14 cellular contexts compared by ENCODE assay signal in genomic region chr17:59962739-59963318, GRCh38. TPM values are rescaled to one million over a fixed set of nuclear protein-coding genes. Genes with fewer than 3 reads are reported as not detected.
DNase-seq lines count a peak whose midpoint lies in the region; ATAC-seq and TF ChIP-seq lines count a peak whose summit lies in the region.
"Had no signal": no experiment of that assay in that cellular context is flagged by ENCODE, and none has a peak within 500 bp of the region (broad histone marks: within the 10 kb centered on the region; RNA-seq: fewer than 3 reads in every experiment).

No MANE protein-coding gene starts in this region.

- peak overlapping the region; percentile 73 to 93 (median 91) for H3K4me2 ChIP-seq in BLaER1 treated with 17β-estradiol and CSF1 and Interleukin-3, amounts not matched to agents 10 nM and 100 nM

- H3K9ac ChIP-seq in BLaER1 treated with 17β-estradiol and CSF1 and Interleukin-3, amounts not matched to agents 10 nM and 100 nM, result peak overlapping the region in 6 of 11 experiments; percentile 89 to 95 (median 92); a peak in 7 of 22 replicates

- POLR2A ChIA-PET in activated naive CD8-positive, alpha-beta T cell treated with anti-CD3 and anti-CD28 coated beads, Interleukin-2, amount 10 ng/mL, durations not matched to agents 7 days and 5 days (lab: Charles Lee), result no interaction called here

- H4K20me1 ChIP-seq in BLaER1 treated with 17β-estradiol and CSF1 and Interleukin-3, amounts not matched to agents 10 nM and 100 nM, result peaks cover 0 to 20% (median 8%) of the 10 kb centered on the region in 11 experiments; a peak in 9 of 22 replicates

- ATAC-seq in activated naive CD8-positive, alpha-beta T cell treated with anti-CD3 and anti-CD28 coated beads, Interleukin-2, amount 10 ng/mL, durations not matched to agents 7 days and 5 days (ENCODE audit: low read depth), result no peak
- ATAC-seq in natural killer cell treated with Interleukin-12 subunit alpha and Interleukin-12 subunit beta and Interleukin-15 and Interleukin-18, amount 100 ng/mL, for 72 hours, result no peak
- ATAC-seq in GM19463 (IDR thresholded peaks at IDR 0.05; ENCODE audit: unreplicated experiment), result no peak
- ATAC-seq: stimulated activated naive CD8-positive, alpha-beta T cell treated with anti-CD3 and anti-CD28 coated beads, Interleukin-15, Interleukin-2, amounts not matched to agents 100 U/mL and 50 U/mL, for 24 hours had no signal

- no peak overlapping the region for H3K27ac Mint-ChIP-seq in HFFc6
- no peak overlapping the region for H3K27ac Mint-ChIP-seq in activated naive CD8-positive, alpha-beta T cell treated with anti-CD3 and anti-CD28 coated beads, Interleukin-2, amount 10 ng/mL, durations not matched to agents 7 days and 5 days
- H3K27ac Mint-ChIP-seq in natural killer cell treated with Interleukin-12 subunit alpha and Interleukin-12 subunit beta and Interleukin-15 and Interleukin-18, amount 100 ng/mL, for 72 hours, result no peak overlapping the region

- no peaks in the 10 kb centered on the region for H3K9me3 Mint-ChIP-seq in HFFc6
- no peaks in the 10 kb centered on the region for H3K9me3 Mint-ChIP-seq in activated naive CD8-positive, alpha-beta T cell treated with anti-CD3 and anti-CD28 coated beads, Interleukin-2, amount 10 ng/mL, durations not matched to agents 7 days and 5 days
- H3K9me3 Mint-ChIP-seq in natural killer cell treated with Interleukin-12 subunit alpha and Interleukin-12 subunit beta and Interleukin-15 and Interleukin-18, amount 100 ng/mL, for 72 hours, result no peaks in the 10 kb centered on the region

- H3K27me3 Mint-ChIP-seq in HFFc6 (ENCODE audit: insufficient read depth), result 0 out of 2 replicates have a peak, but pooled peaks cover under 1% of the 10 kb centered on the region
- no peaks in the 10 kb centered on the region for H3K27me3 Mint-ChIP-seq in activated naive CD8-positive, alpha-beta T cell treated with anti-CD3 and anti-CD28 coated beads, Interleukin-2, amount 10 ng/mL, durations not matched to agents 7 days and 5 days
- no peaks in the 10 kb centered on the region for H3K27me3 Mint-ChIP-seq in natural killer cell treated with Interleukin-12 subunit alpha and Interleukin-12 subunit beta and Interleukin-15 and Interleukin-18, amount 100 ng/mL, for 72 hours

- peaks cover 18 to 23% (median 22%) of the 10 kb centered on the region in 10 experiments for H3K4me1 ChIP-seq in BLaER1 treated with 17β-estradiol and CSF1 and Interleukin-3, amounts not matched to agents 10 nM and 100 nM

- H3K27ac ChIP-seq in BLaER1 treated with 17β-estradiol and CSF1 and Interleukin-3, amounts not matched to agents 10 nM and 100 nM, result no peak overlapping the region

- H3K27me3 ChIP-seq in BLaER1 treated with 17β-estradiol and CSF1 and Interleukin-3, amounts not matched to agents 10 nM and 100 nM, result no peaks in the 10 kb centered on the region

- no peaks in the 10 kb centered on the region for H3K9me3 ChIP-seq in BLaER1 treated with 17β-estradiol and CSF1 and Interleukin-3, amounts not matched to agents 10 nM and 100 nM (replicated peaks in 1 of 11)

- H3K4me3 ChIP-seq in BLaER1 treated with 17β-estradiol and CSF1 and Interleukin-3, amounts not matched to agents 10 nM and 100 nM, result peak overlapping the region in 7 of 10 experiments; percentile 68 to 80 (median 73); a peak in 11 of 20 replicates

- peaks cover 13 to 47% (median 29%) of the 10 kb centered on the region in 11 experiments; a peak in 20 of 22 replicates for H3K36me3 ChIP-seq in BLaER1 treated with 17β-estradiol and CSF1 and Interleukin-3, amounts not matched to agents 10 nM and 100 nM

- H3K4me1 Mint-ChIP-seq in HFFc6 (ENCODE audit: low read depth), result peaks cover 19% of the 10 kb centered on the region
- H3K4me1 Mint-ChIP-seq in activated naive CD8-positive, alpha-beta T cell treated with anti-CD3 and anti-CD28 coated beads, Interleukin-2, amount 10 ng/mL, durations not matched to agents 7 days and 5 days, result peaks cover 17% of the 10 kb centered on the region
- H3K4me1 Mint-ChIP-seq in natural killer cell treated with Interleukin-12 subunit alpha and Interleukin-12 subunit beta and Interleukin-15 and Interleukin-18, amount 100 ng/mL, for 72 hours (ENCODE audit: low read depth in 2 of 2), result peaks cover 18 to 20% of the 10 kb centered on the region in 2 donors

- no peaks in the 10 kb centered on the region for H3K36me3 Mint-ChIP-seq in HFFc6 (ENCODE audit: low read depth)
- H3K36me3 Mint-ChIP-seq in activated naive CD8-positive, alpha-beta T cell treated with anti-CD3 and anti-CD28 coated beads, Interleukin-2, amount 10 ng/mL, durations not matched to agents 7 days and 5 days, result peaks cover 12% of the 10 kb centered on the region
- H3K36me3 Mint-ChIP-seq in natural killer cell treated with Interleukin-12 subunit alpha and Interleukin-12 subunit beta and Interleukin-15 and Interleukin-18, amount 100 ng/mL, for 72 hours, result peaks cover 8% of the 10 kb centered on the region

- DNase-seq in HFFc6 (no peak), SW 1271 (lab: John Stamatoyannopoulos, UW) (no peak), OCI-M2 (lab: John Stamatoyannopoulos, UW; ENCODE audit: unreplicated experiment) (no peak), NCI-H82 treated with DMSO at 0.1 percent for 48 hours (lab: John Stamatoyannopoulos, UW; ENCODE audit: unreplicated experiment) (no peak)
- no peak for DNase-seq in activated naive CD8-positive, alpha-beta T cell treated with anti-CD3 and anti-CD28 coated beads, Interleukin-2, amount 10 ng/mL, durations not matched to agents 7 days and 5 days
- DNase-seq in natural killer cell treated with Interleukin-12 subunit alpha and Interleukin-12 subunit beta and Interleukin-15 and Interleukin-18, amount 100 ng/mL, for 72 hours (ENCODE audit: low spot score), result no peak
- DNase-seq: Calu3; GOT3; hippocampal formation; NCI-H526; SHP77 treated with DMSO at 0.1 percent for 48 hours; stimulated activated naive CD8-positive, alpha-beta T cell treated with anti-CD3 and anti-CD28 coated beads, Interleukin-15, Interleukin-2, amounts not matched to agents 100 U/mL and 50 U/mL, for 24 hours had no signal

- H3K4me3 Mint-ChIP-seq in HFFc6, result peak overlapping the region; percentile 85
- H3K4me3 Mint-ChIP-seq in activated naive CD8-positive, alpha-beta T cell treated with anti-CD3 and anti-CD28 coated beads, Interleukin-2, amount 10 ng/mL, durations not matched to agents 7 days and 5 days, result peak overlapping the region; percentile 97
- H3K4me3 Mint-ChIP-seq in natural killer cell treated with Interleukin-12 subunit alpha and Interleukin-12 subunit beta and Interleukin-15 and Interleukin-18, amount 100 ng/mL, for 72 hours, result peak overlapping the region; percentile 94

- no peak for TF ChIP-seq CTCF in HFFc6 (IDR thresholded peaks at IDR 0.05)

RNA-seq across cellular contexts. Expression of gene RNFT1, which starts 1.7 kb away (rescaled TPM):
- 10 to 100 TPM in 4 of 6 experiments, 1 to 10 TPM in 2; 9.4 to 11.9 (median 10.9) TPM for total RNA-seq in HFFc6 (2021; fragmentation: NEBNext Ultra II Directional; extraction: Animal tissue kit (Norgen Biotek cat#: 25700))
- total RNA-seq in activated naive CD8-positive, alpha-beta T cell treated with anti-CD3 and anti-CD28 coated beads, Interleukin-2, amount 10 ng/mL, durations not matched to agents 7 days and 5 days, result 10 to 100 TPM; 23.9 to 25.0 TPM
- total RNA-seq in natural killer cell treated with Interleukin-12 subunit alpha and Interleukin-12 subunit beta and Interleukin-15 and Interleukin-18, amount 100 ng/mL, for 72 hours, result 10 to 100 TPM; 20.1 to 25.5 TPM
